Comparison of ENCODE assay signal across 9 cellular contexts in the genomic region with DNA sequence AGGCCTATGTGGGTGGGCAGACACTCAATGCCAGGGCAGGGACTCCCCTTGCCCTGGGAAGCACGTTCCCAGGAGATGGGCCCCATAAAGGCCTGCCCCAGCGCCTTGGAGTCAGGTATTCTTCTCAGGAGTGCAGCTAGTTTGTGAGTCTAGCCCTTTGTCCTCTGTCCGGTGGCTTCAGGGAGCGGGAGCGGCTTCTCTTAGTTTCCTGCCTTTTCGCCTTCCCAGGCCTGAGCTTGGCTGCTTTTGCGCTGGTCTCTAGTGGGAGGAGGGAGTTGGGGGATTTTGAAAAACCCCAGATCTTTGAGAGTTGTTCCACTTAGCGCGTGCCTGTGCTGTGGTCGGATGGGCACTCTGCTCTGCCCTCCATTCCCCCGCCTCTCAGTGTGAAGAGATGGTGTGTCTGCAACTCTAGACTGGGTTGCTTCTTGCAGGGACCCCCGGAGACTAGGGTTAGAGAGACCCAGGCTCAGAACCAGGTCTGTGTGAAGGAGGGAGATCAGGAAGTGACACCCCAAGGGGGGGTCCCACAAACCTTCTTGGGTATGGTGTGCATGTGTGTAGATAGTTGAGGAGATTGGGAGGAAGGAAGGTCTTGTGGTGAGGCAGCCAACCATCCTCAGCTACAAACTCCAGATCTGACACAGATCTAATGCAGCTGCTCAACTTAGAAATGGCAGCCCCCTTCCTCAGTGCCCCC. TPM values are rescaled to one million over a fixed set of nuclear protein-coding genes. Genes with fewer than 3 reads are reported as not detected.
DNase-seq lines count a peak whose midpoint lies in the region; ATAC-seq lines count a peak whose summit lies in the region.
"Had no signal": no experiment of that assay in that cellular context is flagged by ENCODE, and none has a peak within 500 bp of the region (broad histone marks: within the 10 kb centered on the region; RNA-seq: fewer than 3 reads in every experiment).

No MANE protein-coding gene starts in this region.

- H3K4me3 ChIP-seq in ACC112 (ENCODE audit: low read depth, low read length), result peak overlapping the region; percentile 90
- peak overlapping the region; percentile 83 for H3K4me3 ChIP-seq in right cardiac atrium (ENCODE audit: low read length)
- peak overlapping the region; percentile 94 for H3K4me3 ChIP-seq in skeletal muscle satellite cell (ENCODE audit: low read length)

- intact Hi-C loops in right cardiac atrium (cut with DNase I), result loop anchor here in 2 of 4 donors (5.0 to 10.0 kb wide), 2 partner anchors 204 to 206 kb away; partner anchors contain the start of gene LPIN3 (in 2 of the 2)

- peak overlapping the region; percentile 96 for H3K9ac ChIP-seq in skeletal muscle satellite cell (ENCODE audit: low read depth, low read length)

- H3K27ac ChIP-seq in ACC112 (ENCODE audit: low read depth, low read length) (no peak overlapping the region), right cardiac atrium (ENCODE audit: low read length) (peak overlapping the region; percentile 76)
- H3K27ac ChIP-seq: neutrophil had no signal

- ATAC-seq in right cardiac atrium, result no peak

- DNase-seq in HuH-7.5 (ENCODE audit: low spot score), result peak; percentile 48
- peak; percentile 25 for DNase-seq in activated naive CD4-positive, alpha-beta T cell treated with anti-CD3 and anti-CD28 coated beads, Interleukin-2, amount 50 U/mL, for 16 hours
- peak in 1 of 3 donors; percentile 68 for DNase-seq in right cardiac atrium
- no peak for DNase-seq in NCI-H146 treated with DMSO at 0.1 percent for 48 hours (lab: John Stamatoyannopoulos, UW; ENCODE audit: unreplicated experiment)
- DNase-seq in GOT3 (lab: John Stamatoyannopoulos, UW), result no peak
- DNase-seq in NCI-H2029 treated with DMSO at 0.1 percent for 48 hours (lab: John Stamatoyannopoulos, UW), result no peak

- H2AFZ ChIP-seq in ACC112 (ENCODE audit: low read length, unreplicated experiment), result no peak overlapping the region

- H3K4me2 ChIP-seq in skeletal muscle satellite cell (ENCODE audit: low read length), result peak overlapping the region; percentile 95

- H3K36me3 ChIP-seq in ACC112 (ENCODE audit: insufficient read depth, low read length), result no peaks in the 10 kb centered on the region
- peaks cover 8% of the 10 kb centered on the region for H3K36me3 ChIP-seq in skeletal muscle satellite cell (ENCODE audit: insufficient read depth, low read length)
- H3K36me3 ChIP-seq: neutrophil had no signal

- H3K27me3 ChIP-seq in ACC112 (ENCODE audit: insufficient read depth, low read length), result no peaks in the 10 kb centered on the region
- H3K27me3 ChIP-seq in right cardiac atrium (ENCODE audit: control insufficient read depth, insufficient read depth), result no peaks in the 10 kb centered on the region
- no peaks in the 10 kb centered on the region for H3K27me3 ChIP-seq in skeletal muscle satellite cell (ENCODE audit: control insufficient read depth, insufficient read depth, low read length)

- H3K4me1 ChIP-seq in ACC112 (ENCODE audit: control insufficient read depth, insufficient read depth, low read length, unreplicated experiment) (peaks cover 29% of the 10 kb centered on the region), right cardiac atrium (ENCODE audit: control insufficient read depth, insufficient read depth, low read length) (peaks cover 36% of the 10 kb centered on the region), skeletal muscle satellite cell (ENCODE audit: control insufficient read depth, insufficient read depth, low read length) (peaks cover 44% of the 10 kb centered on the region)

- peaks cover 63% of the 10 kb centered on the region for H3K79me2 ChIP-seq in ACC112 (ENCODE audit: control insufficient read depth, insufficient read depth, low read length, unreplicated experiment)

- no peaks in the 10 kb centered on the region for H3K9me3 ChIP-seq in right cardiac atrium (ENCODE audit: control insufficient read depth, low read length)
- H3K9me3 ChIP-seq in skeletal muscle satellite cell (replicated peaks; ENCODE audit: low read length), result no peaks in the 10 kb centered on the region
- H3K9me3 ChIP-seq: neutrophil had no signal

- WGBS in right cardiac atrium, result 14% methylated on average over 12 of the region's 12 CpGs

RNA-seq across cellular contexts. Expression of gene PLCG1, which starts 1.3 kb away (rescaled TPM):
- 10 to 100 TPM; 50.1 to 62.2 (median 58.3) TPM for total RNA-seq in right cardiac atrium
- 45.6 TPM for polyA plus RNA-seq in right cardiac atrium
- total RNA-seq in skeletal muscle satellite cell (2012; rRNA removed), result 31.2 and 43.9 TPM in 2 replicates

Comparison
In these comparisons a context has a peak if more than half of its experiments do, and no peak if none do; other contexts are left out.
1. DNase-seq: peak in HuH-7.5 (single experiment) and activated naive CD4-positive, alpha-beta T cell treated with anti-CD3 and anti-CD28 coated beads, Interleukin-2, amount 50 U/mL, for 16 hours (single experiment); none in NCI-H146 treated with DMSO at 0.1 percent for 48 hours (single experiment), GOT3 (single experiment) and NCI-H2029 treated with DMSO at 0.1 percent for 48 hours (single experiment).
2. Peak in every context shown above with its lines, with median percentiles within 50 percentile points of each other: H3K4me3 ChIP-seq.